16 cellular contexts compared by ENCODE assay signal in genomic region chr3:179269152-179269707, GRCh38. TPM values are rescaled to one million over a fixed set of nuclear protein-coding genes. Genes with fewer than 3 reads are reported as not detected.
DNase-seq lines count a peak whose midpoint lies in the region; FAIRE-seq and TF ChIP-seq lines count a peak whose summit lies in the region.
"Had no signal": no experiment of that assay in that cellular context is flagged by ENCODE, and none has a peak within 500 bp of the region (broad histone marks: within the 10 kb centered on the region; RNA-seq: fewer than 3 reads in every experiment).

No MANE protein-coding gene starts in this region.

- 44% methylated on average over 4 of the region's 4 CpGs for WGBS in mammary epithelial cell (ENCODE audit: low coverage, missing lambda C conversion rate)
- 86% methylated on average over 4 of the region's 4 CpGs for WGBS in smooth muscle cell (ENCODE audit: low lambda C conversion rate)

- H4K20me1 ChIP-seq in mammary epithelial cell (ENCODE audit: insufficient read depth, low read length): no peaks in the 10 kb centered on the region
- no peaks in the 10 kb centered on the region for H4K20me1 ChIP-seq in Loucy (ENCODE audit: insufficient read depth, low read length, poor library complexity, severe bottlenecking)
- H4K20me1 ChIP-seq in endothelial cell of umbilical vein (replicated peaks; ENCODE audit: control insufficient read depth, extremely low read depth, insufficient read depth, low read length): no peaks in the 10 kb centered on the region
- H4K20me1 ChIP-seq in smooth muscle cell (ENCODE audit: low read depth): no peaks in the 10 kb centered on the region
- H4K20me1 ChIP-seq: BLaER1 treated with 17β-estradiol and CSF1 and Interleukin-3, amounts not matched to agents 10 nM and 100 nM had no signal

- no TSS peak for BruUV-seq in mammary epithelial cell (replicated peaks; lab: Mats Ljungman, UMichigan)
- BruUV-seq in MCF 10A (replicated peaks; lab: Mats Ljungman, UMichigan): no TSS peak
- no TSS peak for BruUV-seq in endothelial cell of umbilical vein (replicated peaks; lab: Mats Ljungman, UMichigan)

- H3K27me3 Mint-ChIP-seq in MCF 10A (ENCODE audit: insufficient read depth, unreplicated experiment): no peaks in the 10 kb centered on the region
- H3K27me3 Mint-ChIP-seq in activated CD4-positive, alpha-beta T cell treated with anti-CD3 and anti-CD28 coated beads, Interleukin-2, amount 10 ng/mL, durations not matched to agents 7 days and 5 days: no peaks in the 10 kb centered on the region

- no peaks in the 10 kb centered on the region for H3K36me3 Mint-ChIP-seq in MCF 10A (ENCODE audit: insufficient read depth, unreplicated experiment)
- no peaks in the 10 kb centered on the region for H3K36me3 Mint-ChIP-seq in activated CD4-positive, alpha-beta T cell treated with anti-CD3 and anti-CD28 coated beads, Interleukin-2, amount 10 ng/mL, durations not matched to agents 7 days and 5 days (ENCODE audit: low read depth)
- H3K36me3 Mint-ChIP-seq: CD4-positive, CD25-positive, alpha-beta regulatory T cell had no signal

- POLR2A ChIA-PET in MCF 10A (lab: Yijun Ruan, JAX) (interaction anchor here (0.6 kb wide), 1 partner anchor 170 kb away, joined by 3 read pairs; no protein-coding TSS in a partner anchor), endothelial cell of umbilical vein (lab: Charles Lee) (no interaction called here)
- POLR2A ChIA-PET in activated CD4-positive, alpha-beta T cell treated with anti-CD3 and anti-CD28 coated beads, Interleukin-2, amount 10 ng/mL, durations not matched to agents 7 days and 5 days (lab: Charles Lee): no interaction called here

- H3K4me3 Mint-ChIP-seq in MCF 10A (ENCODE audit: unreplicated experiment): no peak overlapping the region
- H3K4me3 Mint-ChIP-seq in activated CD4-positive, alpha-beta T cell treated with anti-CD3 and anti-CD28 coated beads, Interleukin-2, amount 10 ng/mL, durations not matched to agents 7 days and 5 days: no peak overlapping the region
- H3K4me3 Mint-ChIP-seq: CD4-positive, CD25-positive, alpha-beta regulatory T cell; HFFc6 had no signal

- no peaks in the 10 kb centered on the region for H3K9me1 ChIP-seq in endothelial cell of umbilical vein (replicated peaks; ENCODE audit: control insufficient read depth, extremely low read depth, insufficient read depth, low read length)

- H3K4me1 Mint-ChIP-seq in MCF 10A (ENCODE audit: insufficient read depth, unreplicated experiment): no peaks in the 10 kb centered on the region
- H3K4me1 Mint-ChIP-seq in activated CD4-positive, alpha-beta T cell treated with anti-CD3 and anti-CD28 coated beads, Interleukin-2, amount 10 ng/mL, durations not matched to agents 7 days and 5 days: peaks cover 1% of the 10 kb centered on the region

- H3K27ac Mint-ChIP-seq in MCF 10A (ENCODE audit: low read depth, unreplicated experiment): no peak overlapping the region
- no peak overlapping the region for H3K27ac Mint-ChIP-seq in activated CD4-positive, alpha-beta T cell treated with anti-CD3 and anti-CD28 coated beads, Interleukin-2, amount 10 ng/mL, durations not matched to agents 7 days and 5 days
- H3K27ac Mint-ChIP-seq: CD4-positive, CD25-positive, alpha-beta regulatory T cell; HFFc6 had no signal

- TF ChIP-seq POLR2A in endothelial cell of umbilical vein (IDR thresholded peaks at IDR 0.05; ENCODE audit: low read depth, low read length) (no peak), H54 (IDR thresholded peaks at IDR 0.05; ENCODE audit: low read depth, low read length) (no peak)

- no peaks in the 10 kb centered on the region for H3K4me1 ChIP-seq in mammary epithelial cell (ENCODE audit: insufficient read depth, low read length)
- peaks cover 62% of the 10 kb centered on the region for H3K4me1 ChIP-seq in Loucy (ENCODE audit: insufficient read depth, low read length, poor library complexity, severe bottlenecking)
- H3K4me1 ChIP-seq in endothelial cell of umbilical vein (ENCODE audit: control insufficient read depth, extremely low read depth, insufficient read depth, low read length): peaks cover 22% of the 10 kb centered on the region
- no peaks in the 10 kb centered on the region for H3K4me1 ChIP-seq in smooth muscle cell (ENCODE audit: low read depth)

- H3K79me2 ChIP-seq in mammary epithelial cell (ENCODE audit: insufficient read depth, low read length): no peaks in the 10 kb centered on the region
- peaks cover 16% of the 10 kb centered on the region for H3K79me2 ChIP-seq in Loucy (ENCODE audit: insufficient read depth, low read length)
- no peaks in the 10 kb centered on the region for H3K79me2 ChIP-seq in endothelial cell of umbilical vein (ENCODE audit: control insufficient read depth, insufficient read depth, low read length)
- no peaks in the 10 kb centered on the region for H3K79me2 ChIP-seq in smooth muscle cell (ENCODE audit: low read depth)

- CTCF ChIA-PET in mammary epithelial cell (lab: Charles Lee; ENCODE audit: low non-redundant PET): no interaction called here
- CTCF ChIA-PET in MCF 10A (lab: Yijun Ruan, JAX): no interaction called here
- CTCF ChIA-PET in endothelial cell of umbilical vein (lab: Charles Lee): interaction anchor here (0.6 kb wide), 1 partner anchor 683 kb away, joined by 4 read pairs; no protein-coding TSS in a partner anchor
- CTCF ChIA-PET in activated CD4-positive, alpha-beta T cell treated with anti-CD3 and anti-CD28 coated beads, Interleukin-2, amount 10 ng/mL, durations not matched to agents 7 days and 5 days (lab: Charles Lee): interaction anchor here (1.2 to 1.6 kb wide), 2 partner anchors 22 to 47 kb away, joined by 3 to 4 read pairs; no protein-coding TSS in a partner anchor

- H3K27me3 ChIP-seq in mammary epithelial cell (ENCODE audit: insufficient read depth, low read length) (peaks cover 5% of the 10 kb centered on the region), Loucy (ENCODE audit: insufficient read depth, low read length, poor library complexity, severe bottlenecking) (no peaks in the 10 kb centered on the region), endothelial cell of umbilical vein (ENCODE audit: control insufficient read depth in 2 of 2, insufficient read depth in 2 of 2, low read length in 2 of 2) (no peaks in the 10 kb centered on the region), smooth muscle cell (ENCODE audit: low read depth) (no peaks in the 10 kb centered on the region)
- H3K27me3 ChIP-seq: BLaER1 treated with 17β-estradiol and CSF1 and Interleukin-3, amounts not matched to agents 10 nM and 100 nM had no signal

- DNase-seq in mammary epithelial cell: no peak
- DNase-seq in MCF 10A (ENCODE audit: unreplicated experiment): no peak
- no peak for DNase-seq in endothelial cell of umbilical vein (ENCODE audit: low read depth, low spot score)
- no peak for DNase-seq in activated CD4-positive, alpha-beta T cell treated with anti-CD3 and anti-CD28 coated beads, Interleukin-2, amount 10 ng/mL, durations not matched to agents 7 days and 5 days
- DNase-seq in smooth muscle cell (lab: John Stamatoyannopoulos, UW; ENCODE audit: unreplicated experiment): no peak
- no peak for DNase-seq in H54 (ENCODE audit: insufficient read length, low spot score)
- DNase-seq: 8988T; ACHN; CD4-positive, CD25-positive, alpha-beta regulatory T cell; DMS53; HCEC 1CT; HFFc6 had no signal

- H2AFZ ChIP-seq in mammary epithelial cell (ENCODE audit: low read depth, low read length): peak overlapping the region; percentile 4
- peak overlapping the region; percentile 44 for H2AFZ ChIP-seq in Loucy (ENCODE audit: low read length)
- H2AFZ ChIP-seq in endothelial cell of umbilical vein (ENCODE audit: low read depth, low read length): no peak overlapping the region
- H2AFZ ChIP-seq in smooth muscle cell (ENCODE audit: low read depth): no peak overlapping the region

- H3F3A ChIP-seq in Loucy (ENCODE audit: low read depth) (peaks cover 3% of the 10 kb centered on the region; the same call in 1 of the 2 replicates), smooth muscle cell (ENCODE audit: low read depth) (no peaks in the 10 kb centered on the region)

- no peaks in the 10 kb centered on the region for H3K9me2 ChIP-seq in Loucy (replicated peaks; ENCODE audit: low read depth, low read length)

- H3K4me3 ChIP-seq in mammary epithelial cell (replicated peaks in 1 of 3; ENCODE audit: insufficient read depth in 1 of 3, low read depth in 2 of 3, low read length in 3 of 3) (no peak overlapping the region), Loucy (ENCODE audit: low read length, poor library complexity, severe bottlenecking) (peak overlapping the region; percentile 74), endothelial cell of umbilical vein (replicated peaks in 1 of 3; ENCODE audit: insufficient read depth in 1 of 3, low read depth in 1 of 3, low read length in 3 of 3) (no peak overlapping the region), smooth muscle cell (no peak overlapping the region)
- H3K4me3 ChIP-seq: BLaER1 treated with 17β-estradiol and CSF1 and Interleukin-3, amounts not matched to agents 10 nM and 100 nM; GM12878 had no signal

- H3K36me3 ChIP-seq in mammary epithelial cell (ENCODE audit: insufficient read depth, low read length) (no peaks in the 10 kb centered on the region), Loucy (ENCODE audit: insufficient read depth, low read length) (no peaks in the 10 kb centered on the region), endothelial cell of umbilical vein (ENCODE audit: control insufficient read depth in 2 of 2, extremely low read depth in 1 of 2, insufficient read depth in 2 of 2, low read length in 2 of 2) (no peaks in the 10 kb centered on the region), smooth muscle cell (ENCODE audit: low read depth) (no peaks in the 10 kb centered on the region)
- H3K36me3 ChIP-seq: BLaER1 treated with 17β-estradiol and CSF1 and Interleukin-3, amounts not matched to agents 10 nM and 100 nM had no signal

- in situ Hi-C loops in mammary epithelial cell (cut with MboI; ENCODE audit: low sequenced_read_pairs in 2 of 2): no loop called here

- no peak overlapping the region for H3K27ac ChIP-seq in mammary epithelial cell (ENCODE audit: insufficient read depth, low read depth, low read length)
- no peak overlapping the region for H3K27ac ChIP-seq in endothelial cell of umbilical vein (ENCODE audit: insufficient read depth, low read depth, low read length)
- H3K27ac ChIP-seq in smooth muscle cell (ENCODE audit: low read depth): no peak overlapping the region
- H3K27ac ChIP-seq: BLaER1 treated with 17β-estradiol and CSF1 and Interleukin-3, amounts not matched to agents 10 nM and 100 nM had no signal

- peak; percentile 24 for FAIRE-seq in endothelial cell of umbilical vein (lab: Jason Lieb, UNC)
- FAIRE-seq in H54 (lab: Jason Lieb, UNC): no peak
- FAIRE-seq: GM12878, H1 had no signal

- H3K9ac ChIP-seq in mammary epithelial cell (ENCODE audit: insufficient read depth, low read length) (no peak overlapping the region), Loucy (ENCODE audit: low read depth, low read length, poor library complexity, severe bottlenecking) (peak overlapping the region; percentile 56), endothelial cell of umbilical vein (replicated peaks; ENCODE audit: extremely low read depth, insufficient read depth, low read length) (no peak overlapping the region), smooth muscle cell (ENCODE audit: low read depth) (no peak overlapping the region)
- H3K9ac ChIP-seq: BLaER1 treated with 17β-estradiol and CSF1 and Interleukin-3, amounts not matched to agents 10 nM and 100 nM had no signal

- no peaks in the 10 kb centered on the region for H3K9me3 Mint-ChIP-seq in MCF 10A (ENCODE audit: unreplicated experiment)
- no peaks in the 10 kb centered on the region for H3K9me3 Mint-ChIP-seq in activated CD4-positive, alpha-beta T cell treated with anti-CD3 and anti-CD28 coated beads, Interleukin-2, amount 10 ng/mL, durations not matched to agents 7 days and 5 days
- H3K9me3 Mint-ChIP-seq: CD4-positive, CD25-positive, alpha-beta regulatory T cell; HFFc6 had no signal

- intact Hi-C loops in mammary epithelial cell (cut with micrococcal nuclease): no loop called here
- intact Hi-C loops in MCF 10A (cut with micrococcal nuclease): no loop called here
- intact Hi-C loops in endothelial cell of umbilical vein (cut with micrococcal nuclease): no loop called here

- no peak for TF ChIP-seq CTCF in mammary epithelial cell (conservative IDR thresholded peaks at IDR 0.05 in 1 of 2, IDR thresholded peaks at IDR 0.05 in 1 of 2; ENCODE audit: extremely low read depth in 1 of 2, insufficient read depth in 1 of 2, low read depth in 1 of 2, low read length in 2 of 2)
- TF ChIP-seq CTCF in MCF 10A (IDR thresholded peaks at IDR 0.05; ENCODE audit: unreplicated experiment): no peak
- TF ChIP-seq CTCF in Loucy (conservative IDR thresholded peaks at IDR 0.05; ENCODE audit: low read length): no peak
- TF ChIP-seq CTCF in endothelial cell of umbilical vein (IDR thresholded peaks at IDR 0.05; ENCODE audit: extremely low read depth in 1 of 2, insufficient read depth in 1 of 2, low read depth in 1 of 2, low read length in 2 of 2): no peak
- TF ChIP-seq CTCF in smooth muscle cell (IDR thresholded peaks at IDR 0.05; ENCODE audit: borderline replicate concordance, insufficient read depth, poor library complexity, severe bottlenecking): no peak

- H3K9me3 ChIP-seq in mammary epithelial cell (replicated peaks; ENCODE audit: insufficient read depth, low read length) (no peaks in the 10 kb centered on the region), Loucy (ENCODE audit: insufficient read depth, low read depth, low read length) (no peaks in the 10 kb centered on the region), endothelial cell of umbilical vein (replicated peaks; ENCODE audit: control insufficient read depth, insufficient read depth, low read length) (no peaks in the 10 kb centered on the region), smooth muscle cell (replicated peaks; ENCODE audit: low read depth) (no peaks in the 10 kb centered on the region)
- H3K9me3 ChIP-seq: BLaER1 treated with 17β-estradiol and CSF1 and Interleukin-3, amounts not matched to agents 10 nM and 100 nM had no signal

- dilution Hi-C loops in mammary epithelial cell (cut with HindIII; ENCODE audit: low sequenced_read_pairs) (no loop called here), endothelial cell of umbilical vein (cut with MboI; ENCODE audit: extremely low pct_ligation_motif_present, low sequenced_read_pairs) (no loop called here)

- no peak overlapping the region for H3K4me2 ChIP-seq in mammary epithelial cell (ENCODE audit: insufficient read depth, low read depth, low read length)
- peak overlapping the region; percentile 71 for H3K4me2 ChIP-seq in Loucy (ENCODE audit: low read depth, low read length, poor library complexity, severe bottlenecking)
- no peak overlapping the region for H3K4me2 ChIP-seq in endothelial cell of umbilical vein (ENCODE audit: insufficient read depth, low read length)
- H3K4me2 ChIP-seq in smooth muscle cell: no peak overlapping the region

RNA-seq across cellular contexts. Expression of gene KCNMB3, which starts 18.3 kb away (rescaled TPM):
- total RNA-seq in mammary epithelial cell (1 to 10 TPM; 1.0 to 1.2 TPM), MCF 10A (2022) (0.15 and 0.28 TPM in 2 replicates), endothelial cell of umbilical vein (1.7 and 2.3 TPM in 2 replicates), smooth muscle cell (0.49 and 2.3 TPM in 2 replicates)
- polyA plus RNA-seq in mammary epithelial cell (0.67 TPM), endothelial cell of umbilical vein (1.1 and 1.2 TPM in 2 replicates), smooth muscle cell (1.9 TPM in 1 of 2 replicates, not detected in the other)
- polyA minus RNA-seq in mammary epithelial cell (not detected), endothelial cell of umbilical vein (1.9 TPM in 2 replicates)
- polyA plus RNA-seq in endothelial cell of umbilical vein (2011; cell fraction: cytosol; rRNA removed): 0.87 and 1.0 TPM in 2 replicates
- polyA plus RNA-seq in endothelial cell of umbilical vein (2011; cell fraction: nucleus; rRNA removed): 7.3 and 8.3 TPM in 2 replicates
- polyA plus RNA-seq in endothelial cell of umbilical vein (2012): 2.5 and 2.8 TPM in 2 replicates
- not detected for polyA minus RNA-seq in endothelial cell of umbilical vein (2011; cell fraction: cytosol; rRNA and poly(A)+ RNA removed)
- polyA minus RNA-seq in endothelial cell of umbilical vein (2011; cell fraction: nucleus; rRNA and poly(A)+ RNA removed): 5.0 and 7.1 TPM in 2 replicates
- 1 to 10 TPM in 1 of 2 experiments, under 1 TPM in 1; 0.60 to 1.1 TPM for total RNA-seq in activated CD4-positive, alpha-beta T cell treated with anti-CD3 and anti-CD28 coated beads, Interleukin-2, amount 10 ng/mL, durations not matched to agents 7 days and 5 days

RNA-seq across cellular contexts. Expression of gene ZNF639, which starts 53.6 kb away (rescaled TPM):
- total RNA-seq in mammary epithelial cell (10 to 100 TPM; 25.3 to 27.7 TPM), MCF 10A (2022) (35.5 and 52.8 TPM in 2 replicates), endothelial cell of umbilical vein (28.4 and 30.5 TPM in 2 replicates), smooth muscle cell (40.4 and 63.3 TPM in 2 replicates)
- polyA plus RNA-seq in mammary epithelial cell (11.2 TPM), endothelial cell of umbilical vein (7.6 and 8.0 TPM in 2 replicates), smooth muscle cell (26.8 and 28.5 TPM in 2 replicates)
- polyA minus RNA-seq in mammary epithelial cell (4.8 TPM), endothelial cell of umbilical vein (6.3 and 7.2 TPM in 2 replicates)
- 11.8 and 12.0 TPM in 2 replicates for polyA plus RNA-seq in endothelial cell of umbilical vein (2011; cell fraction: cytosol; rRNA removed)
- 9.6 and 11.6 TPM in 2 replicates for polyA plus RNA-seq in endothelial cell of umbilical vein (2011; cell fraction: nucleus; rRNA removed)
- polyA plus RNA-seq in endothelial cell of umbilical vein (2012): 17.8 and 25.9 TPM in 2 replicates
- 12.3 TPM for polyA minus RNA-seq in endothelial cell of umbilical vein (2011; cell fraction: cytosol; rRNA and poly(A)+ RNA removed)
- polyA minus RNA-seq in endothelial cell of umbilical vein (2011; cell fraction: nucleus; rRNA and poly(A)+ RNA removed): 5.1 and 10.0 TPM in 2 replicates
- total RNA-seq in activated CD4-positive, alpha-beta T cell treated with anti-CD3 and anti-CD28 coated beads, Interleukin-2, amount 10 ng/mL, durations not matched to agents 7 days and 5 days: 10 to 100 TPM; 28.0 to 34.7 TPM

Comparison
In these comparisons a context has a peak if more than half of its experiments do, and no peak if none do; other contexts are left out.
1. H2AFZ ChIP-seq: peak in mammary epithelial cell (single experiment) and Loucy (single experiment); none in endothelial cell of umbilical vein (single experiment) and smooth muscle cell (single experiment).
2. CTCF ChIA-PET loops: an anchor here in endothelial cell of umbilical vein (0.6 kb wide) and activated CD4-positive, alpha-beta T cell treated with anti-CD3 and anti-CD28 coated beads, Interleukin-2, amount 10 ng/mL, durations not matched to agents 7 days and 5 days (1.2 to 1.6 kb wide); none called in mammary epithelial cell and MCF 10A.